10 cellular contexts compared by ENCODE assay signal in genomic region chrX:72309297-72310071, GRCh38. TPM values are rescaled to one million over a fixed set of nuclear protein-coding genes. Genes with fewer than 3 reads are reported as not detected.
A peak's percentile ranks its signal among the peaks of the same experiment; 100 is the strongest.
DNase-seq lines count a peak whose midpoint lies in the region; ATAC-seq, FAIRE-seq and TF ChIP-seq lines count a peak whose summit lies in the region.
"Had no signal": no experiment of that assay in that cellular context is flagged by ENCODE, and none has a peak within 500 bp of the region (broad histone marks: within the 10 kb centered on the region; RNA-seq: fewer than 3 reads in every experiment).

No MANE protein-coding gene starts in this region.

- FAIRE-seq in K562 (lab: Jason Lieb, UNC), result peak; percentile 15
- FAIRE-seq: endometrium had no signal

- no peaks in the 10 kb centered on the region for H3K79me2 ChIP-seq in K562 (ENCODE audit: control insufficient read depth, insufficient read depth, low read length)

- intact Hi-C loops in K562 (cut with micrococcal nuclease), result no loop called here
- intact Hi-C loops in left lung (cut with DNase I), result no loop called here

- H3K4me3 ChIP-seq in K562 (0 out of 2 replicates have a peak overlapping the region, but pooled peaks have one; percentile 10), left lung (peak overlapping the region in 1 of 2 donors; percentile 19), suprapubic skin (peak overlapping the region; percentile 61)

- H3K27ac ChIP-seq in K562 (ENCODE audit: extremely low read depth, low read depth, low read length) (peak overlapping the region; percentile 20; the same call in 1 of the 3 replicates), left lung (no peak overlapping the region), suprapubic skin (no peak overlapping the region)

- peak overlapping the region; percentile 77 for H2AFZ ChIP-seq in K562 (ENCODE audit: low read depth, low read length)

- CTCF ChIA-PET in K562 (lab: Yijun Ruan, JAX; ENCODE audit: low intra/inter-chr PET ratio), result no interaction called here

- TF ChIP-seq POLR2A in K562 (conservative IDR thresholded peaks at IDR 0.05) (no peak), suprapubic skin (IDR thresholded peaks at IDR 0.05) (no peak)

- DNase-seq in NCI-H82 (lab: John Stamatoyannopoulos, UW), result peak; percentile 58
- no peak for DNase-seq in NCI-H82 treated with DMSO at 0.1 percent for 48 hours (lab: John Stamatoyannopoulos, UW; ENCODE audit: unreplicated experiment)
- peak in 1 of 4 experiments; percentile 37 for DNase-seq in K562 (ENCODE audit: extremely low read depth in 1 of 4, low spot score in 3 of 4)
- no peak for DNase-seq in left lung
- no peak for DNase-seq in suprapubic skin (ENCODE audit: low spot score in 2 of 2)
- DNase-seq in NCI-H1105 (lab: John Stamatoyannopoulos, UW), result no peak
- no peak for DNase-seq in ureter (ENCODE audit: low spot score)
- DNase-seq: activated CD4-positive, alpha-beta T cell treated with anti-CD3 and anti-CD28 coated beads for 1 hour had no signal

- ATAC-seq in K562, result peak; percentile 51; the same call in 2 of the 3 replicates
- ATAC-seq in left lung, result peak; percentile 5
- ATAC-seq in GM19452 (IDR thresholded peaks at IDR 0.05; ENCODE audit: unreplicated experiment), result no peak

- BruUV-seq in K562 (replicated peaks; lab: Mats Ljungman, UMichigan), result no TSS peak

- no peak for TF ChIP-seq RAD21 in K562 (CRISPR knock-in tag; conservative IDR thresholded peaks at IDR 0.05 in 1 of 2, IDR thresholded peaks at IDR 0.05 in 1 of 2)

- POLR2A ChIA-PET in K562 (lab: Yijun Ruan, JAX), result interaction anchor here (0.7 kb wide), 1 partner anchor 236 kb away, joined by 3 read pairs; no protein-coding TSS in a partner anchor

- peaks cover 0 to 11% of the 10 kb centered on the region in 2 experiments; a peak in 1 of 5 replicates for H3K27me3 ChIP-seq in K562 (ENCODE audit: control insufficient read depth in 2 of 2, insufficient read depth in 2 of 2, low read length in 2 of 2)
- peaks cover 57 to 59% of the 10 kb centered on the region in 2 donors for H3K27me3 ChIP-seq in left lung
- H3K27me3 ChIP-seq in suprapubic skin, result peaks cover 26% of the 10 kb centered on the region

- TF ChIP-seq EP300 in K562 (IDR thresholded peaks at IDR 0.05; ENCODE audit: low read length), result no peak
- TF ChIP-seq EP300 in suprapubic skin (IDR thresholded peaks at IDR 0.05), result no peak

- TF ChIP-seq CTCF in K562 (IDR thresholded peaks at IDR 0.05 in 2 of 3, conservative IDR thresholded peaks at IDR 0.05 in 1 of 3; ENCODE audit: insufficient read depth in 2 of 3, low read depth in 1 of 3, low read length in 3 of 3) (no peak), left lung (IDR thresholded peaks at IDR 0.05) (no peak), suprapubic skin (IDR thresholded peaks at IDR 0.05) (no peak)

- H3K9me3 ChIP-seq in K562 (replicated peaks; ENCODE audit: control insufficient read depth, insufficient read depth, low read depth, low read length) (no peaks in the 10 kb centered on the region), left lung (no peaks in the 10 kb centered on the region), suprapubic skin (no peaks in the 10 kb centered on the region)

- H3K4me1 ChIP-seq in K562 (replicated peaks in 1 of 2; ENCODE audit: control insufficient read depth in 2 of 2, insufficient read depth in 2 of 2, low read length in 2 of 2), result peaks cover 2 to 37% of the 10 kb centered on the region in 2 experiments; a peak in 3 of 5 replicates
- H3K4me1 ChIP-seq in left lung, result peaks cover 9 to 24% of the 10 kb centered on the region in 2 donors
- H3K4me1 ChIP-seq in suprapubic skin, result peaks cover 39% of the 10 kb centered on the region

- WGBS in K562 (ENCODE audit: insufficient coverage, low coverage, missing lambda C conversion rate), result 18% methylated on average over 8 of the region's 15 CpGs
- 23% methylated on average over 14 of the region's 15 CpGs for WGBS in suprapubic skin

- H3K36me3 ChIP-seq in K562 (ENCODE audit: control insufficient read depth, insufficient read depth, low read length) (no peaks in the 10 kb centered on the region), left lung (no peaks in the 10 kb centered on the region), suprapubic skin (no peaks in the 10 kb centered on the region)

- in situ Hi-C loops in K562 (cut with MboI), result loop anchor here (25.0 kb wide), 1 partner anchor 228 kb away; no protein-coding TSS in a partner anchor

- no peaks in the 10 kb centered on the region for H3K9me1 ChIP-seq in K562 (ENCODE audit: control insufficient read depth, insufficient read depth, low read length)

- H3K9ac ChIP-seq in K562 (ENCODE audit: insufficient read depth in 1 of 2, low read depth in 2 of 2, low read length in 2 of 2), result peak overlapping the region in 1 of 2 experiments; percentile 61; a peak in 2 of 4 replicates

- peak overlapping the region; percentile 67 for H3K4me2 ChIP-seq in K562 (ENCODE audit: insufficient read depth, low read length)

- H4K20me1 ChIP-seq in K562 (replicated peaks; ENCODE audit: control insufficient read depth, insufficient read depth, low read length), result no peaks in the 10 kb centered on the region

TF ChIP-seq in K562, 482 proteins besides CTCF, POLR2A, EP300 and RAD21 (continues in another document):
- TF ChIP-seq ZC3H11A (IDR thresholded peaks at IDR 0.05; ENCODE audit: low read depth, low read length) (no peak), ZSCAN29 (IDR thresholded peaks at IDR 0.05) (no peak)

RNA-seq across cellular contexts. Expression of gene CITED1, which starts 3.8 kb away (rescaled TPM):
- total RNA-seq in K562 (2011; cell fraction: chromatin; rRNA removed; ENCODE audit: low replicate concordance), result 1.3 TPM in 1 of 2 replicates, not detected in the other
- total RNA-seq in K562 (2011; cell fraction: nucleolus; rRNA removed), result 0.92 and 1.8 TPM in 2 replicates
- 1.8 and 4.2 TPM in 2 replicates for total RNA-seq in K562 (2011; cell fraction: nucleoplasm; rRNA removed)
- total RNA-seq in K562 (2014; rRNA removed), result 5.8 and 8.7 TPM in 2 replicates
- total RNA-seq in K562 (2014; rRNA removed; fragmentation: Illumina TruSeq; extraction: Trizol), result 2.1 and 2.8 TPM in 2 replicates
- 4.7 and 4.9 TPM in 2 replicates for total RNA-seq in K562 (2015; rRNA removed; fragmentation: Illumina TruSeq; extraction: Trizol)
- 4.6 and 4.7 TPM in 2 replicates for total RNA-seq in K562 (2021)
- polyA plus RNA-seq in K562 (2011; rRNA removed), result 3.2 and 4.2 TPM in 2 replicates
- polyA plus RNA-seq in K562 (2011; cell fraction: cytosol; rRNA removed), result 2.1 and 6.5 TPM in 2 replicates
- 3.9 and 6.4 TPM in 2 replicates for polyA plus RNA-seq in K562 (2011; cell fraction: nucleus; rRNA removed)
- 2.3 and 3.9 TPM in 2 replicates for polyA plus RNA-seq in K562 (2012)
- 3.3 and 4.9 TPM in 2 replicates for polyA plus RNA-seq in K562 (2014; fragmentation: Illumina TruSeq; extraction: Trizol)
- polyA plus RNA-seq in K562 (2014; fragmentation: Nextera tagmentation; extraction: Ambion mirVana), result under 1 TPM; 0.56 to 0.62 TPM
- polyA plus RNA-seq in K562 (2014; rRNA removed), result 1.8 and 4.1 TPM in 2 replicates
- 1.1 and 1.7 TPM in 2 replicates for polyA minus RNA-seq in K562 (2011; rRNA and poly(A)+ RNA removed)
- 3.5 TPM in 2 replicates for polyA minus RNA-seq in K562 (2011; cell fraction: cytosol; rRNA and poly(A)+ RNA removed)
- 0.94 TPM in 1 of 2 replicates, not detected in the other for polyA minus RNA-seq in K562 (2011; cell fraction: nucleus; rRNA and poly(A)+ RNA removed)
- 1 to 10 TPM in 1 of 2 donors, under 1 TPM in 1; 0.39 to 3.8 TPM for total RNA-seq in left lung
- total RNA-seq in suprapubic skin, result 1 to 10 TPM in 1 of 4 donors, under 1 TPM in 1, not detected in 2; 0.76 to 3.0 TPM
- total RNA-seq in ureter, result not detected

RNA-seq across cellular contexts. Expression of gene RPS4X, which starts 32.4 kb away (rescaled TPM):
- total RNA-seq in K562 (2011; cell fraction: chromatin; rRNA removed; ENCODE audit: low replicate concordance), result 166 and 177 TPM in 2 replicates
- total RNA-seq in K562 (2011; cell fraction: nucleolus; rRNA removed), result 217 and 245 TPM in 2 replicates
- 374 and 683 TPM in 2 replicates for total RNA-seq in K562 (2011; cell fraction: nucleoplasm; rRNA removed)
- 960 and 988 TPM in 2 replicates for total RNA-seq in K562 (2014; rRNA removed)
- total RNA-seq in K562 (2014; rRNA removed; fragmentation: Illumina TruSeq; extraction: Trizol), result 1,290 and 1,407 TPM in 2 replicates
- total RNA-seq in K562 (2015; rRNA removed; fragmentation: Illumina TruSeq; extraction: Trizol), result 1,185 and 1,270 TPM in 2 replicates
- 1,005 and 1,016 TPM in 2 replicates for total RNA-seq in K562 (2021)
- 1,554 and 1,743 TPM in 2 replicates for polyA plus RNA-seq in K562 (2011; rRNA removed)
- 1,247 and 1,785 TPM in 2 replicates for polyA plus RNA-seq in K562 (2011; cell fraction: cytosol; rRNA removed)
- polyA plus RNA-seq in K562 (2011; cell fraction: nucleus; rRNA removed), result 648 and 965 TPM in 2 replicates
- 1,365 and 2,121 TPM in 2 replicates for polyA plus RNA-seq in K562 (2012)
- 1,830 and 1,834 TPM in 2 replicates for polyA plus RNA-seq in K562 (2014; fragmentation: Illumina TruSeq; extraction: Trizol)
- 100 to 1,000 TPM; 879 to 918 TPM for polyA plus RNA-seq in K562 (2014; fragmentation: Nextera tagmentation; extraction: Ambion mirVana)
- 1,430 and 1,575 TPM in 2 replicates for polyA plus RNA-seq in K562 (2014; rRNA removed)
- polyA minus RNA-seq in K562 (2011; rRNA and poly(A)+ RNA removed), result 1,261 and 1,325 TPM in 2 replicates
- 399 and 419 TPM in 2 replicates for polyA minus RNA-seq in K562 (2011; cell fraction: cytosol; rRNA and poly(A)+ RNA removed)
- polyA minus RNA-seq in K562 (2011; cell fraction: nucleus; rRNA and poly(A)+ RNA removed), result 123 and 212 TPM in 2 replicates
- total RNA-seq in left lung, result 1,000 to 10,000 TPM in 1 of 2 donors, 100 to 1,000 TPM in 1; 576 to 1,027 TPM
- 1,000 to 10,000 TPM in 3 of 4 donors, 100 to 1,000 TPM in 1; 982 to 1,719 (median 1,242) TPM for total RNA-seq in suprapubic skin
- total RNA-seq in ureter, result 1,737 TPM
